1 cellular context compared by ENCODE assay signal in the genomic region with DNA sequence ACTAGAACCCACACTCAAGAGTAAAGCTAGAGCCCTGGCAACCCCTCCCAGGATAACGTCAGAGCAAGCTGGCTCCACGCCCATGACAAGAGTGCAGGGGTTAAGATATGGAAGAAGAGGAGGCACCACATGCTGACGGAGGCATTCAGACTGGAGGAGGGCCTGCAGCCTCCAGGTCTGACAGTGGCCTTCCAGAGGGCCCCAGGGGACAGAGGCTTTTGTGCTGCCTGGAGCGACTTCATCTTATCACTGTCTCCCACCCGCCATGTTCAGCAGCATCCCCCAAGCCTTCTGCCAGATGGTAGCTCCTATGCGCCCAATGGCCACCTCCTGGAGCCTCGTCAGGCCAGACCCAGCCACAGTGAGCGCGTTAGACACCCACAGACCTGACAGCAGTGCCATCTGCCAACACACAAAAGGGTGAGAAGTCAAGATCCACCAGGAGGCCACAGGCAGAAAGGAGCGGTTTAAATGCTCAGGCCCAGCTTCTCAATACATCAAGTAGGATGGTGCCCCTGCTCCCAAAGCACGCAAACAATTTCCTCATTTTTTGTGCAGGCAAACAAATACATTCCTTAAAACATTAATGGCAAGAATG.
TF ChIP-seq lines count a peak whose summit lies in the region.

No MANE protein-coding gene starts in this region.

TF ChIP-seq in K562, 482 proteins besides CTCF, POLR2A, EP300 and RAD21 (continued from another document and continues in another):
- TF ChIP-seq TFE3 (CRISPR knock-in tag; IDR thresholded peaks at IDR 0.05): no peak
- no peak for TF ChIP-seq TSC22D4 (tag; IDR thresholded peaks at IDR 0.05)
- no peak for TF ChIP-seq DNMT1 (IDR thresholded peaks at IDR 0.05)
- no peak for TF ChIP-seq ZNF324 (CRISPR knock-in tag; IDR thresholded peaks at IDR 0.05)
- TF ChIP-seq, protein P1, sequence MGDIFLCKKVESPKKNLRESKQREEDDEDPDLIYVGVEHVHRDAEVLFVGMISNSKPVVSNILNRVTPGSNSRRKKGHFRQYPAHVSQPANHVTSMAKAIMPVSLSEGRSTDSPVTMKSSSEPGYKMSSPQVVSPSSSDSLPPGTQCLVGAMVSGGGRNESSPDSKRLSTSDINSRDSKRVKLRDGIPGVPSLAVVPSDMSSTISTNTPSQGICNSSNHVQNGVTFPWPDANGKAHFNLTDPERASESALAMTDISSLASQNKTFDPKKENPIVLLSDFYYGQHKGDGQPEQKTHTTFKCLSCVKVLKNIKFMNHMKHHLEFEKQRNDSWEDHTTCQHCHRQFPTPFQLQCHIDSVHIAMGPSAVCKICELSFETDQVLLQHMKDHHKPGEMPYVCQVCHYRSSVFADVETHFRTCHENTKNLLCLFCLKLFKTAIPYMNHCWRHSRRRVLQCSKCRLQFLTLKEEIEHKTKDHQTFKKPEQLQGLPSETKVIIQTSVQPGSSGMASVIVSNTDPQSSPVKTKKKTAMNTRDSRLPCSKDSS (IDR thresholded peaks at IDR 0.05; ENCODE audit: low read depth, partially characterized antibody): no peak
- peak; percentile 62; the same call in 1 of the 2 replicates for TF ChIP-seq XRCC5 (IDR thresholded peaks at IDR 0.05; ENCODE audit: low read depth, low read length)
- TF ChIP-seq ZBTB33 (CRISPR knock-in tag; IDR thresholded peaks at IDR 0.05): 0 out of 2 replicates have a peak, but pooled peaks have one; percentile 19
- TF ChIP-seq, protein P2, sequence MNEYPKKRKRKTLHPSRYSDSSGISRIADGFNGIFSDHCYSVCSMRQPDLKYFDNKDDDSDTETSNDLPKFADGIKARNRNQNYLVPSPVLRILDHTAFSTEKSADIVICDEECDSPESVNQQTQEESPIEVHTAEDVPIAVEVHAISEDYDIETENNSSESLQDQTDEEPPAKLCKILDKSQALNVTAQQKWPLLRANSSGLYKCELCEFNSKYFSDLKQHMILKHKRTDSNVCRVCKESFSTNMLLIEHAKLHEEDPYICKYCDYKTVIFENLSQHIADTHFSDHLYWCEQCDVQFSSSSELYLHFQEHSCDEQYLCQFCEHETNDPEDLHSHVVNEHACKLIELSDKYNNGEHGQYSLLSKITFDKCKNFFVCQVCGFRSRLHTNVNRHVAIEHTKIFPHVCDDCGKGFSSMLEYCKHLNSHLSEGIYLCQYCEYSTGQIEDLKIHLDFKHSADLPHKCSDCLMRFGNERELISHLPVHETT (CRISPR knock-in tag; conservative IDR thresholded peaks at IDR 0.05 in 1 of 2, IDR thresholded peaks at IDR 0.05 in 1 of 2): no peak
- no peak for TF ChIP-seq GTF2A2 (tag; IDR thresholded peaks at IDR 0.05)
- TF ChIP-seq KDM1A (IDR thresholded peaks at IDR 0.05): peak in 1 of 2 experiments; percentile 26; a peak in 2 of 4 replicates
- TF ChIP-seq HDAC8 (tag; IDR thresholded peaks at IDR 0.05): no peak
- TF ChIP-seq CBX3 (IDR thresholded peaks at IDR 0.05; ENCODE audit: borderline replicate concordance in 1 of 2, low read length in 2 of 2): 0 out of 3 replicates have a peak, but pooled peaks of 1 of the 2 experiments have one; percentile 15
- TF ChIP-seq AFF1 (IDR thresholded peaks at IDR 0.05; ENCODE audit: low read depth in 1 of 2, partially characterized antibody in 2 of 2): no peak
- TF ChIP-seq MCM2 (IDR thresholded peaks at IDR 0.05; ENCODE audit: low read depth): no peak
- TF ChIP-seq, protein P3, sequence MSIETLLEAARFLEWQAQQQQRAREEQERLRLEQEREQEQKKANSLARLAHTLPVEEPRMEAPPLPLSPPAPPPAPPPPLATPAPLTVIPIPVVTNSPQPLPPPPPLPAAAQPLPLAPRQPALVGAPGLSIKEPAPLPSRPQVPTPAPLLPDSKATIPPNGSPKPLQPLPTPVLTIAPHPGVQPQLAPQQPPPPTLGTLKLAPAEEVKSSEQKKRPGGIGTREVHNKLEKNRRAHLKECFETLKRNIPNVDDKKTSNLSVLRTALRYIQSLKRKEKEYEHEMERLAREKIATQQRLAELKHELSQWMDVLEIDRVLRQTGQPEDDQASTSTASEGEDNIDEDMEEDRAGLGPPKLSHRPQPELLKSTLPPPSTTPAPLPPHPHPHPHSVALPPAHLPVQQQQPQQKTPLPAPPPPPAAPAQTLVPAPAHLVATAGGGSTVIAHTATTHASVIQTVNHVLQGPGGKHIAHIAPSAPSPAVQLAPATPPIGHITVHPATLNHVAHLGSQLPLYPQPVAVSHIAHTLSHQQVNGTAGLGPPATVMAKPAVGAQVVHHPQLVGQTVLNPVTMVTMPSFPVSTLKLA (conservative IDR thresholded peaks at IDR 0.05): peak; percentile 22 to 49; a peak in 1 of 4 replicates
- no peak for TF ChIP-seq HMBOX1 (IDR thresholded peaks at IDR 0.05)
- TF ChIP-seq TCF3 (CRISPR knock-in tag; IDR thresholded peaks at IDR 0.05): peak; percentile 71
- TF ChIP-seq CREM (IDR thresholded peaks at IDR 0.05; ENCODE audit: low read depth): peak; percentile 71
- TF ChIP-seq, protein P4, sequence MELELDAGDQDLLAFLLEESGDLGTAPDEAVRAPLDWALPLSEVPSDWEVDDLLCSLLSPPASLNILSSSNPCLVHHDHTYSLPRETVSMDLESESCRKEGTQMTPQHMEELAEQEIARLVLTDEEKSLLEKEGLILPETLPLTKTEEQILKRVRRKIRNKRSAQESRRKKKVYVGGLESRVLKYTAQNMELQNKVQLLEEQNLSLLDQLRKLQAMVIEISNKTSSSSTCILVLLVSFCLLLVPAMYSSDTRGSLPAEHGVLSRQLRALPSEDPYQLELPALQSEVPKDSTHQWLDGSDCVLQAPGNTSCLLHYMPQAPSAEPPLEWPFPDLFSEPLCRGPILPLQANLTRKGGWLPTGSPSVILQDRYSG (tag; conservative IDR thresholded peaks at IDR 0.05; ENCODE audit: low read depth): peak; percentile 41; the same call in 1 of the 2 replicates
- no peak for TF ChIP-seq NBN (IDR thresholded peaks at IDR 0.05; ENCODE audit: low read depth)
- TF ChIP-seq XRCC4 (IDR thresholded peaks at IDR 0.05; ENCODE audit: extremely low read depth, insufficient read depth, insufficient read length): no peak
- 0 out of 4 replicates have a peak, but pooled peaks of 1 of the 2 experiments have one; percentile 19 for TF ChIP-seq HDAC1 (IDR thresholded peaks at IDR 0.05)
- 0 out of 2 replicates have a peak, but pooled peaks have one; percentile 41 for TF ChIP-seq HDAC2 (IDR thresholded peaks at IDR 0.05)
- TF ChIP-seq NFIC (IDR thresholded peaks at IDR 0.05): peak; percentile 91
- TF ChIP-seq TRIM24 (IDR thresholded peaks at IDR 0.05): peak in 1 of 2 experiments; percentile 56; a peak in 1 of 4 replicates
- no peak for TF ChIP-seq SLC30A9 (CRISPR knock-in tag; IDR thresholded peaks at IDR 0.05)
- peak; percentile 25; the same call in 1 of the 2 replicates for TF ChIP-seq CXXC5 (CRISPR knock-in tag; IDR thresholded peaks at IDR 0.05)
- TF ChIP-seq ZNF644 (tag; IDR thresholded peaks at IDR 0.05; ENCODE audit: low read depth): no peak
- TF ChIP-seq HEY1 (CRISPR knock-in tag; IDR thresholded peaks at IDR 0.05; ENCODE audit: borderline replicate concordance): no peak
- TF ChIP-seq SMARCA4 (IDR thresholded peaks at IDR 0.05): peak; percentile 61; the same call in 1 of the 2 replicates
- peak; percentile 79 for TF ChIP-seq ARID1B (IDR thresholded peaks at IDR 0.05)
- TF ChIP-seq MAZ (CRISPR knock-in tag; conservative IDR thresholded peaks at IDR 0.05 in 1 of 2, IDR thresholded peaks at IDR 0.05 in 1 of 2): peak in 1 of 2 experiments; percentile 50; a peak in 1 of 4 replicates
- TF ChIP-seq, protein P5, sequence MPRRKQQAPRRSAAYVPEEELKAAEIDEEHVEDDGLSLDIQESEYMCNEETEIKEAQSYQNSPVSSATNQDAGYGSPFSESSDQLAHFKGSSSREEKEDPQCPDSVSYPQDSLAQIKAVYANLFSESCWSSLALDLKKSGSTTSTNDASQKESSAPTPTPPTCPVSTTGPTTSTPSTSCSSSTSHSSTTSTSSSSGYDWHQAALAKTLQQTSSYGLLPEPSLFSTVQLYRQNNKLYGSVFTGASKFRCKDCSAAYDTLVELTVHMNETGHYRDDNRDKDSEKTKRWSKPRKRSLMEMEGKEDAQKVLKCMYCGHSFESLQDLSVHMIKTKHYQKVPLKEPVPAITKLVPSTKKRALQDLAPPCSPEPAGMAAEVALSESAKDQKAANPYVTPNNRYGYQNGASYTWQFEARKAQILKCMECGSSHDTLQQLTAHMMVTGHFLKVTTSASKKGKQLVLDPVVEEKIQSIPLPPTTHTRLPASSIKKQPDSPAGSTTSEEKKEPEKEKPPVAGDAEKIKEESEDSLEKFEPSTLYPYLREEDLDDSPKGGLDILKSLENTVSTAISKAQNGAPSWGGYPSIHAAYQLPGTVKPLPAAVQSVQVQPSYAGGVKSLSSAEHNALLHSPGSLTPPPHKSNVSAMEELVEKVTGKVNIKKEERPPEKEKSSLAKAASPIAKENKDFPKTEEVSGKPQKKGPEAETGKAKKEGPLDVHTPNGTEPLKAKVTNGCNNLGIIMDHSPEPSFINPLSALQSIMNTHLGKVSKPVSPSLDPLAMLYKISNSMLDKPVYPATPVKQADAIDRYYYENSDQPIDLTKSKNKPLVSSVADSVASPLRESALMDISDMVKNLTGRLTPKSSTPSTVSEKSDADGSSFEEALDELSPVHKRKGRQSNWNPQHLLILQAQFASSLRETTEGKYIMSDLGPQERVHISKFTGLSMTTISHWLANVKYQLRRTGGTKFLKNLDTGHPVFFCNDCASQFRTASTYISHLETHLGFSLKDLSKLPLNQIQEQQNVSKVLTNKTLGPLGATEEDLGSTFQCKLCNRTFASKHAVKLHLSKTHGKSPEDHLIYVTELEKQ (CRISPR knock-in tag; IDR thresholded peaks at IDR 0.05): no peak
- TF ChIP-seq SIX5 (IDR thresholded peaks at IDR 0.05; ENCODE audit: borderline replicate concordance in 1 of 2, insufficient read depth in 1 of 2, low read depth in 1 of 2, low read length in 2 of 2): no peak
- TF ChIP-seq MIER1 (IDR thresholded peaks at IDR 0.05; ENCODE audit: low read depth): no peak
- peak; percentile 21; the same call in 1 of the 2 replicates for TF ChIP-seq JUND (IDR thresholded peaks at IDR 0.05; ENCODE audit: borderline replicate concordance, low read depth, low read length)
- TF ChIP-seq JUND (tag; IDR thresholded peaks at IDR 0.05; ENCODE audit: borderline replicate concordance, low read depth, low read length): peak; percentile 39; the same call in 1 of the 3 replicates
- peak; percentile 50 for TF ChIP-seq ZNF316 (IDR thresholded peaks at IDR 0.05)
- TF ChIP-seq CCNT2 (IDR thresholded peaks at IDR 0.05; ENCODE audit: borderline replicate concordance, extremely low read depth, insufficient read length, low read depth, low read length): peak; percentile 32
- TF ChIP-seq HLTF (IDR thresholded peaks at IDR 0.05): no peak
- no peak for TF ChIP-seq ELF1 (tag; IDR thresholded peaks at IDR 0.05)
- no peak for TF ChIP-seq CHD1 (IDR thresholded peaks at IDR 0.05; ENCODE audit: low read length)
